1 cellular context compared by ENCODE assay signal in the genomic region with DNA sequence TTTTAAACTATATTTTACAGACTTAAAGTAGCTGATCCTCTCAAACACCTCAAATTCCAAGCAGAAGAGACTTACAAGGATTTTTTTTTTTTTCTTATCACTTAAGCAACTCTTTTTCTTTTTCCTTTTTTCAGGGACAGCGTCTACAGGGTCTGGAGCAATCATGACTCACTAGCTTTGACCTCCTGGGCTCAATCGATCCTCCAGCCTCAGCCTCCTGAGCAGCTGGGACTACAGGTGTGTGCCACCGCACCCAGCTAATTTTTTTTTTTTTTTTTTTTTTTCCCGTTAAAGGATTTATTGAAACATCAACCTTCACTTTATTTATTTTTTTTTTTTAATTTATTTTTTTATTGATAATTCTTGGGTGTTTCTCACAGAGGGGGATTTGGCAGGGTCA.
TF ChIP-seq lines count a peak whose summit lies in the region.

No MANE protein-coding gene starts in this region.

TF ChIP-seq in HepG2, 621 proteins besides CTCF, POLR2A, EP300 and RAD21:
- TF ChIP-seq, protein P1, sequence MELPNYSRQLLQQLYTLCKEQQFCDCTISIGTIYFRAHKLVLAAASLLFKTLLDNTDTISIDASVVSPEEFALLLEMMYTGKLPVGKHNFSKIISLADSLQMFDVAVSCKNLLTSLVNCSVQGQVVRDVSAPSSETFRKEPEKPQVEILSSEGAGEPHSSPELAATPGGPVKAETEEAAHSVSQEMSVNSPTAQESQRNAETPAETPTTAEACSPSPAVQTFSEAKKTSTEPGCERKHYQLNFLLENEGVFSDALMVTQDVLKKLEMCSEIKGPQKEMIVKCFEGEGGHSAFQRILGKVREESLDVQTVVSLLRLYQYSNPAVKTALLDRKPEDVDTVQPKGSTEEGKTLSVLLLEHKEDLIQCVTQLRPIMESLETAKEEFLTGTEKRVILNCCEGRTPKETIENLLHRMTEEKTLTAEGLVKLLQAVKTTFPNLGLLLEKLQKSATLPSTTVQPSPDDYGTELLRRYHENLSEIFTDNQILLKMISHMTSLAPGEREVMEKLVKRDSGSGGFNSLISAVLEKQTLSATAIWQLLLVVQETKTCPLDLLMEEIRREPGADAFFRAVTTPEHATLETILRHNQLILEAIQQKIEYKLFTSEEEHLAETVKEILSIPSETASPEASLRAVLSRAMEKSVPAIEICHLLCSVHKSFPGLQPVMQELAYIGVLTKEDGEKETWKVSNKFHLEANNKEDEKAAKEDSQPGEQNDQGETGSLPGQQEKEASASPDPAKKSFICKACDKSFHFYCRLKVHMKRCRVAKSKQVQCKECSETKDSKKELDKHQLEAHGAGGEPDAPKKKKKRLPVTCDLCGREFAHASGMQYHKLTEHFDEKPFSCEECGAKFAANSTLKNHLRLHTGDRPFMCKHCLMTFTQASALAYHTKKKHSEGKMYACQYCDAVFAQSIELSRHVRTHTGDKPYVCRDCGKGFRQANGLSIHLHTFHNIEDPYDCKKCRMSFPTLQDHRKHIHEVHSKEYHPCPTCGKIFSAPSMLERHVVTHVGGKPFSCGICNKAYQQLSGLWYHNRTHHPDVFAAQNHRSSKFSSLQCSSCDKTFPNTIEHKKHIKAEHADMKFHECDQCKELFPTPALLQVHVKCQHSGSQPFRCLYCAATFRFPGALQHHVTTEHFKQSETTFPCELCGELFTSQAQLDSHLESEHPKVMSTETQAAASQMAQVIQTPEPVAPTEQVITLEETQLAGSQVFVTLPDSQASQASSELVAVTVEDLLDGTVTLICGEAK (IDR thresholded peaks at IDR 0.05), result peak; percentile 70
- TF ChIP-seq, protein P1 (CRISPR knock-in tag; IDR thresholded peaks at IDR 0.05), result no peak
- TF ChIP-seq ZSCAN29 (CRISPR knock-in tag; conservative IDR thresholded peaks at IDR 0.05) (peak; percentile 71; the same call in 1 of the 2 replicates), NFRKB (IDR thresholded peaks at IDR 0.05) (no peak), FOSL2 (CRISPR knock-in tag; IDR thresholded peaks at IDR 0.05) (peak; percentile 73), MIER3 (CRISPR knock-in tag; IDR thresholded peaks at IDR 0.05; ENCODE audit: borderline replicate concordance) (no peak), KDM1A (CRISPR knock-in tag; IDR thresholded peaks at IDR 0.05) (0 out of 2 replicates have a peak, but pooled peaks have one; percentile 49), ZNF460 (CRISPR knock-in tag; IDR thresholded peaks at IDR 0.05; ENCODE audit: borderline replicate concordance) (peak; percentile 75)
- TF ChIP-seq, protein P2, sequence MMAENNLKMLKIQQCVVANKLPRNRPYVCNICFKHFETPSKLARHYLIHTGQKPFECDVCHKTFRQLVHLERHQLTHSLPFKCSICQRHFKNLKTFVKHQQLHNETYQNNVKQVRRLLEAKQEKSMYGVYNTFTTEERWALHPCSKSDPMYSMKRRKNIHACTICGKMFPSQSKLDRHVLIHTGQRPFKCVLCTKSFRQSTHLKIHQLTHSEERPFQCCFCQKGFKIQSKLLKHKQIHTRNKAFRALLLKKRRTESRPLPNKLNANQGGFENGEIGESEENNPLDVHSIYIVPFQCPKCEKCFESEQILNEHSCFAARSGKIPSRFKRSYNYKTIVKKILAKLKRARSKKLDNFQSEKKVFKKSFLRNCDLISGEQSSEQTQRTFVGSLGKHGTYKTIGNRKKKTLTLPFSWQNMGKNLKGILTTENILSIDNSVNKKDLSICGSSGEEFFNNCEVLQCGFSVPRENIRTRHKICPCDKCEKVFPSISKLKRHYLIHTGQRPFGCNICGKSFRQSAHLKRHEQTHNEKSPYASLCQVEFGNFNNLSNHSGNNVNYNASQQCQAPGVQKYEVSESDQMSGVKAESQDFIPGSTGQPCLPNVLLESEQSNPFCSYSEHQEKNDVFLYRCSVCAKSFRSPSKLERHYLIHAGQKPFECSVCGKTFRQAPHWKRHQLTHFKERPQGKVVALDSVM (CRISPR knock-in tag; IDR thresholded peaks at IDR 0.05), result peak; percentile 90
